In the genomic region with DNA sequence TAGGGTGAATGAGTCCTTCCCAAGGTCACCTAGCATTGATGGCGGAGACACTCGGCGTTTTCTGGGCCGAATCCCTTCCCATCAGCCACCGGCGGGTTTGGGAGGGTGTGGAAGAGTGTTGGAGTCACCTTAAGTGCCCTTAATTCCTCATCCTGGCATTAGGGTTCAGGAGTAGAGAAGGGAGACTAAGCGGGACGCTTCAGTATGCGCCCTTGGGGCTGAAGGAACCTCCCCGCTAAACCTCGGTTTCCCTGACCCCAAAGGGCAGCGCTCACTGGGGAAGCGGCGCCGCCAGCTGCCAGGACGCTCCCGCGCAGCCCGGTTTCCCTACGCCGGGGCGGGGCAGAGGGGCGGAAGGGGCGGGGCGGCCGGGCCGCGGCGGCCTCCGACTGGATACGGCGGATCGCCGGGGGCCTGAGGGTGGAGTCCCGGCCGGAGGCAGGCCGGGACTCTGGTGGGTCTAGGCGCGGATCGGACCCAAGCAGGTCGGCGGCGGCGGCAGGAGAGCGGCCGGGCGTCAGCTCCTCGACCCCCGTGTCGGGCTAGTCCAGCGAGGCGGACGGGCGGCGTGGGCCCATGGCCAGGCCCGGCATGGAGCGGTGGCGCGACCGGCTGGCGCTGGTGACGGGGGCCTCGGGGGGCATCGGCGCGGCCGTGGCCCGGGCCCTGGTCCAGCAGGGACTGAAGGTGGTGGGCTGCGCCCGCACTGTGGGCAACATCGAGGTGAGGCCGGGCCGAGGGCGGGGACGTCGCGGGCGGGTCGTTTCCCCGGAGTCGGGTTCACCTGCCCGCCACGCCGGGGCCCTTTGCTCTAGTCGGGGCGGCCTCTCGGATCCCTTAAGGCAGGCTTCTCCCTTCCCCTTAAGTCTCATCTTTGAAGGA, we compare ENCODE assay signal across 8 cellular contexts. TPM values are rescaled to one million over a fixed set of nuclear protein-coding genes. Genes with fewer than 3 reads are reported as not detected.
DNase-seq lines count a peak whose midpoint lies in the region; ATAC-seq and TF ChIP-seq lines count a peak whose summit lies in the region.

A gene with protein sequence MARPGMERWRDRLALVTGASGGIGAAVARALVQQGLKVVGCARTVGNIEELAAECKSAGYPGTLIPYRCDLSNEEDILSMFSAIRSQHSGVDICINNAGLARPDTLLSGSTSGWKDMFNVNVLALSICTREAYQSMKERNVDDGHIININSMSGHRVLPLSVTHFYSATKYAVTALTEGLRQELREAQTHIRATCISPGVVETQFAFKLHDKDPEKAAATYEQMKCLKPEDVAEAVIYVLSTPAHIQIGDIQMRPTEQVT (plus strand): TSS at position 446 of the 882 bp plus-strand sequence. CDS start 131 bp downstream, at position 577.

- no peak for TF ChIP-seq EP300 in gastroesophageal sphincter (IDR thresholded peaks at IDR 0.05)

- no peaks in the 10 kb centered on the region for H3K9me3 ChIP-seq in SJSA1 (replicated peaks)
- H3K9me3 ChIP-seq in gastroesophageal sphincter, result no peaks in the 10 kb centered on the region
- H3K9me3 ChIP-seq in subcutaneous abdominal adipose tissue (ENCODE audit: control insufficient read depth in 5 of 5, low read length in 5 of 5), result no peaks in the 10 kb centered on the region

- H3K27ac ChIP-seq in SJSA1 (peak within 1 kb of the TSS; percentile 51), gastroesophageal sphincter (peak within 1 kb of the TSS in 3 of 4 donors; percentile 73 to 82 (median 81)), subcutaneous abdominal adipose tissue (ENCODE audit: low read depth, low read length) (peak within 1 kb of the TSS; percentile 85)

- WGBS in gastroesophageal sphincter (ENCODE audit: low coverage in 1 of 2), 2 donors, result 0% methylated on average over 2 to 6 of the region's 87 CpGs

- peak; percentile 15 to 33 for TF ChIP-seq POLR2A in gastroesophageal sphincter (IDR thresholded peaks at IDR 0.05)

- CTCF ChIA-PET in activated naive CD4-positive, alpha-beta T cell treated with anti-CD3 and anti-CD28 coated beads for 36 hours (lab: Charles Lee), result interaction anchor here (1.0 to 3.9 kb wide), 2 partner anchors 11 to 27 kb away, joined by 3 to 33 read pairs; a partner anchor contains a TSS

- peaks cover 13% of the 10 kb centered on the region for H3K4me1 ChIP-seq in SJSA1 (replicated peaks)
- peaks cover 0 to 21% (median 8%) of the 10 kb centered on the region in 3 donors for H3K4me1 ChIP-seq in gastroesophageal sphincter
- peaks cover 6 to 45% (median 32%) of the 10 kb centered on the region in 5 donors for H3K4me1 ChIP-seq in subcutaneous abdominal adipose tissue (ENCODE audit: control insufficient read depth in 5 of 5, insufficient read depth in 5 of 5, low read length in 5 of 5)

- ATAC-seq in GM21723 (IDR thresholded peaks at IDR 0.05; ENCODE audit: unreplicated experiment) (peak; percentile 85), gastroesophageal sphincter (peak; percentile 98)

- peak within 1 kb of the TSS; percentile 56 to 87 (median 83) for H3K9ac ChIP-seq in subcutaneous abdominal adipose tissue (ENCODE audit: low read length in 5 of 5)

- intact Hi-C loops in activated naive CD4-positive, alpha-beta T cell treated with anti-CD3 and anti-CD28 coated beads for 36 hours (cut with micrococcal nuclease), result loop anchor here (1.0 to 2.0 kb wide), 2 partner anchors 47 to 57 kb away; a partner anchor contains a TSS

- DNase-seq in DMS53 treated with DMSO at 0.1 percent for 48 hours (lab: John Stamatoyannopoulos, UW; ENCODE audit: unreplicated experiment) (peak; percentile 49), LoVo (ENCODE audit: low spot score) (peak; percentile 83), SJSA1 (ENCODE audit: low read depth in 1 of 2, low spot score in 2 of 2) (peak; percentile 64 to 81), nucleus accumbens (lab: John Stamatoyannopoulos, UW) (peak in 53 of 56 donors; percentile 25 to 89 (median 68))
- DNase-seq in activated naive CD4-positive, alpha-beta T cell treated with anti-CD3 and anti-CD28 coated beads for 36 hours, result peak; percentile 83

- peak within 1 kb of the TSS; percentile 93 for H3K4me3 ChIP-seq in SJSA1
- peak within 1 kb of the TSS; percentile 57 to 98 for H3K4me3 ChIP-seq in gastroesophageal sphincter
- H3K4me3 ChIP-seq in subcutaneous abdominal adipose tissue (ENCODE audit: low read depth in 1 of 5, low read length in 5 of 5), result peak within 1 kb of the TSS; percentile 66 to 86 (median 78)

- peaks cover 15% of the 10 kb centered on the region for H3K36me3 Mint-ChIP-seq in activated naive CD4-positive, alpha-beta T cell treated with anti-CD3 and anti-CD28 coated beads for 36 hours (ENCODE audit: low read depth)

- no peaks in the 10 kb centered on the region for H3K27me3 ChIP-seq in SJSA1 (replicated peaks)
- H3K27me3 ChIP-seq in gastroesophageal sphincter, result no peaks in the 10 kb centered on the region
- H3K27me3 ChIP-seq in subcutaneous abdominal adipose tissue (ENCODE audit: control insufficient read depth in 5 of 5, insufficient read depth in 4 of 5, low read length in 5 of 5), result no peaks in the 10 kb centered on the region

- H3K4me3 Mint-ChIP-seq in activated naive CD4-positive, alpha-beta T cell treated with anti-CD3 and anti-CD28 coated beads for 36 hours, result peak within 1 kb of the TSS; percentile 71

- no peaks in the 10 kb centered on the region for H3K27me3 Mint-ChIP-seq in activated naive CD4-positive, alpha-beta T cell treated with anti-CD3 and anti-CD28 coated beads for 36 hours (ENCODE audit: low read depth)

- H3K27ac Mint-ChIP-seq in activated naive CD4-positive, alpha-beta T cell treated with anti-CD3 and anti-CD28 coated beads for 36 hours, result peak within 1 kb of the TSS; percentile 50

- peaks cover 23% of the 10 kb centered on the region for H3K4me1 Mint-ChIP-seq in activated naive CD4-positive, alpha-beta T cell treated with anti-CD3 and anti-CD28 coated beads for 36 hours (ENCODE audit: low read depth)

- H3K36me3 ChIP-seq in SJSA1 (peaks cover 53% of the 10 kb centered on the region), gastroesophageal sphincter (peaks cover 2 to 33% of the 10 kb centered on the region in 2 donors), subcutaneous abdominal adipose tissue (ENCODE audit: control insufficient read depth in 5 of 5, insufficient read depth in 5 of 5, low read length in 5 of 5) (peaks cover 16 to 28% (median 22%) of the 10 kb centered on the region in 5 donors)

- no peaks in the 10 kb centered on the region for H3K9me3 Mint-ChIP-seq in activated naive CD4-positive, alpha-beta T cell treated with anti-CD3 and anti-CD28 coated beads for 36 hours

- peak in 1 of 4 experiments; percentile 39 for TF ChIP-seq CTCF in gastroesophageal sphincter (IDR thresholded peaks at IDR 0.05)

RNA-seq across cellular contexts. Expression of the gene that starts here (rescaled TPM):
- total RNA-seq in SJSA1 (2014; rRNA removed; shearing (Covaris generic)), result 6.5 and 8.0 TPM in 2 replicates
- total RNA-seq in activated naive CD4-positive, alpha-beta T cell treated with anti-CD3 and anti-CD28 coated beads for 36 hours, result 1 to 10 TPM; 8.4 to 9.8 TPM
- total RNA-seq in gastroesophageal sphincter, result 1 to 10 TPM; 2.4 to 7.6 (median 4.6) TPM

Comparison
In these comparisons a context has a peak if more than half of its experiments do, and no peak if none do; other contexts are left out.
1. Peak in every context shown above with its lines: DNase-seq, ATAC-seq, H3K4me3 ChIP-seq and H3K27ac ChIP-seq.